8 cellular contexts compared by ENCODE assay signal in genomic region chr3:184712579-184713355, GRCh38. TPM values are rescaled to one million over a fixed set of nuclear protein-coding genes. Genes with fewer than 3 reads are reported as not detected.
DNase-seq lines count a peak whose midpoint lies in the region; ATAC-seq, FAIRE-seq and TF ChIP-seq lines count a peak whose summit lies in the region.

No MANE protein-coding gene starts in this region.

- H3K9me3 Mint-ChIP-seq in activated T-cell treated with anti-CD3 and anti-CD28 coated beads, Interleukin-2, amount 50 U/mL, for 72 hours = no peaks in the 10 kb centered on the region

- TF ChIP-seq POLR2A in tibial nerve (IDR thresholded peaks at IDR 0.05) (no peak), H54 (IDR thresholded peaks at IDR 0.05; ENCODE audit: low read depth, low read length) (no peak)

- H3K27me3 Mint-ChIP-seq in activated T-cell treated with anti-CD3 and anti-CD28 coated beads, Interleukin-2, amount 50 U/mL, for 72 hours (ENCODE audit: low read depth) = peaks cover 6% of the 10 kb centered on the region

- H3K9me3 ChIP-seq in adipocyte (ENCODE audit: control insufficient read depth, low read length) (no peaks in the 10 kb centered on the region), tibial nerve (no peaks in the 10 kb centered on the region)

- peak in 1 of 2 donors; percentile 3 for ATAC-seq in activated T-cell treated with anti-CD3 and anti-CD28 coated beads, Interleukin-2, amount 50 U/mL, for 72 hours (replicated peaks in 1 of 2)

- FAIRE-seq in H54 (lab: Jason Lieb, UNC) = no peak

- H3K4me3 ChIP-seq in adipocyte (ENCODE audit: low read length) (peak overlapping the region; percentile 92), tibial nerve (peak overlapping the region; percentile 65 to 92 (median 78))

- H3K9ac ChIP-seq in adipocyte (ENCODE audit: low read length) = peak overlapping the region; percentile 92

- peaks cover 29% of the 10 kb centered on the region for H3K4me1 Mint-ChIP-seq in activated T-cell treated with anti-CD3 and anti-CD28 coated beads, Interleukin-2, amount 50 U/mL, for 72 hours (ENCODE audit: low read depth)

- WGBS in tibial nerve, 2 donors = 30 to 37% methylated on average over 7 of the region's 7 CpGs

- no peaks in the 10 kb centered on the region for H3K36me3 ChIP-seq in adipocyte (ENCODE audit: control insufficient read depth, insufficient read depth, low read length, severe bottlenecking)
- H3K36me3 ChIP-seq in tibial nerve = peaks cover 0 to 5% (median 0%) of the 10 kb centered on the region in 3 donors

- H3K27ac ChIP-seq in layer of hippocampus (ENCODE audit: low read depth, low read length) = peak overlapping the region; percentile 91
- H3K27ac ChIP-seq in tibial nerve = peak overlapping the region; percentile 79 to 94 (median 92)

- H3K27me3 ChIP-seq in adipocyte (replicated peaks; ENCODE audit: control insufficient read depth, insufficient read depth, low read length) (no peaks in the 10 kb centered on the region), layer of hippocampus (ENCODE audit: control insufficient read depth, insufficient read depth, low read length) (no peaks in the 10 kb centered on the region), tibial nerve (no peaks in the 10 kb centered on the region)

- peaks cover 8 to 9% of the 10 kb centered on the region in 2 donors for H3K36me3 Mint-ChIP-seq in activated T-cell treated with anti-CD3 and anti-CD28 coated beads, Interleukin-2, amount 50 U/mL, for 72 hours (ENCODE audit: insufficient read depth in 2 of 2)

- peak overlapping the region; percentile 92 for H3K4me3 Mint-ChIP-seq in activated T-cell treated with anti-CD3 and anti-CD28 coated beads, Interleukin-2, amount 50 U/mL, for 72 hours

- TF ChIP-seq CTCF in tibial nerve (IDR thresholded peaks at IDR 0.05) = no peak

- H3K27ac Mint-ChIP-seq in activated T-cell treated with anti-CD3 and anti-CD28 coated beads, Interleukin-2, amount 50 U/mL, for 72 hours = peak overlapping the region; percentile 48

- no peak for TF ChIP-seq EP300 in tibial nerve (IDR thresholded peaks at IDR 0.05)

- DNase-seq in activated T-cell treated with anti-CD3 and anti-CD28 coated beads, Interleukin-2, amount 50 U/mL, for 72 hours = no peak
- no peak for DNase-seq in activated T-cell treated with anti-CD3 and anti-CD28 coated beads for 4 hours
- no peak for DNase-seq in adipocyte (ENCODE audit: low read depth)
- DNase-seq in tibial nerve (ENCODE audit: low spot score in 2 of 2) = no peak
- DNase-seq in AG08396 (ENCODE audit: low spot score) = no peak
- DNase-seq in D341Med (ENCODE audit: low spot score) = no peak
- DNase-seq in H54 (ENCODE audit: insufficient read length, low spot score) = no peak

- peaks cover 35% of the 10 kb centered on the region for H3K4me1 ChIP-seq in adipocyte (ENCODE audit: control insufficient read depth, insufficient read depth, low read length)
- H3K4me1 ChIP-seq in tibial nerve = peaks cover 0 to 61% (median 27%) of the 10 kb centered on the region in 4 donors

RNA-seq across cellular contexts. Expression of gene MAGEF1, which starts 0.9 kb away (rescaled TPM):
- total RNA-seq in activated T-cell treated with anti-CD3 and anti-CD28 coated beads, Interleukin-2, amount 50 U/mL, for 72 hours = 10 to 100 TPM; 27.9 to 28.1 TPM
- total RNA-seq in tibial nerve = 10 to 100 TPM; 29.6 to 48.1 (median 42.4) TPM
